1 cellular context compared by ENCODE assay signal in genomic region chr11:102451041-102451692, GRCh38.
TF ChIP-seq lines count a peak whose summit lies in the region.

No MANE protein-coding gene starts in this region.

TF ChIP-seq in GM12878, 131 proteins besides CTCF, POLR2A, EP300 and RAD21 (continued from another document):
- TF ChIP-seq MTA3 (IDR thresholded peaks at IDR 0.05; ENCODE audit: borderline replicate concordance, low read length) (no peak), DPF2 (IDR thresholded peaks at IDR 0.05) (no peak), POU2F2 (IDR thresholded peaks at IDR 0.05; ENCODE audit: borderline replicate concordance, low read depth, low read length) (no peak), NKRF (conservative IDR thresholded peaks at IDR 0.05) (no peak), RUNX3 (IDR thresholded peaks at IDR 0.05; ENCODE audit: low read length) (no peak), CBX5 (IDR thresholded peaks at IDR 0.05; ENCODE audit: low read depth) (peak; percentile 0; the same call in 1 of the 2 replicates), PBX3 (IDR thresholded peaks at IDR 0.05; ENCODE audit: insufficient replicate concordance, low read depth, low read length) (no peak), CUX1 (IDR thresholded peaks at IDR 0.05; ENCODE audit: insufficient replicate concordance, low read depth, low read length) (no peak), NFYA (IDR thresholded peaks at IDR 0.05; ENCODE audit: borderline replicate concordance, low read depth, low read length) (no peak), IRF3 (IDR thresholded peaks at IDR 0.05) (no peak), BRCA1 (IDR thresholded peaks at IDR 0.05; ENCODE audit: low read depth, low read length) (no peak), ZBTB4 (CRISPR knock-in tag; IDR thresholded peaks at IDR 0.05) (no peak), SIN3A (IDR thresholded peaks at IDR 0.05; ENCODE audit: low read depth, low read length) (no peak), SKIL (IDR thresholded peaks at IDR 0.05; ENCODE audit: low read depth, poor library complexity, severe bottlenecking) (no peak), E2F8 (IDR thresholded peaks at IDR 0.05; ENCODE audit: low read depth, partially characterized antibody) (peak; percentile 39), ZBTB40 (IDR thresholded peaks at IDR 0.05; ENCODE audit: borderline replicate concordance) (0 out of 2 replicates have a peak, but pooled peaks have one; percentile 53), ESRRA (IDR thresholded peaks at IDR 0.05; ENCODE audit: low read length) (no peak)
TF ChIP-seq in GM12878: peak in this region for 3.
